In genomic region chr6:33599413-33599911, GRCh38 we compare ENCODE assay signal across 12 cellular contexts. TPM values are rescaled to one million over a fixed set of nuclear protein-coding genes. Genes with fewer than 3 reads are reported as not detected.
A peak's percentile ranks its signal among the peaks of the same experiment; 100 is the strongest.
DNase-seq lines count a peak whose midpoint lies in the region; ATAC-seq, FAIRE-seq and TF ChIP-seq lines count a peak whose summit lies in the region.
"Had no signal": no experiment of that assay in that cellular context is flagged by ENCODE, and none has a peak within 500 bp of the region (broad histone marks: within the 10 kb centered on the region; RNA-seq: fewer than 3 reads in every experiment).

No MANE protein-coding gene starts in this region.

- peaks cover 0 to 42% (median 27%) of the 10 kb centered on the region in 7 donors for H3K4me1 Mint-ChIP-seq in naive thymus-derived CD4-positive, alpha-beta T cell

- FAIRE-seq in bronchial epithelial cell (lab: Jason Lieb, UNC) = no peak

- H3K36me3 Mint-ChIP-seq in naive thymus-derived CD4-positive, alpha-beta T cell = peaks cover 0 to 2% (median 0%) of the 10 kb centered on the region in 5 donors
- H3K36me3 Mint-ChIP-seq: CD8-positive, alpha-beta T cell had no signal

- DNase-seq in Caki2 (ENCODE audit: low read depth) (peak; percentile 94), NCI-H2029 (lab: John Stamatoyannopoulos, UW) (peak; percentile 71), bronchial epithelial cell (ENCODE audit: low read depth) (peak; percentile 71), NCI-H128 (lab: John Stamatoyannopoulos, UW; ENCODE audit: unreplicated experiment) (no peak), inferior parietal cortex (ENCODE audit: extremely low spot score) (no peak)
- DNase-seq in naive thymus-derived CD4-positive, alpha-beta T cell = no peak
- DNase-seq in stimulated activated CD4-positive, alpha-beta T cell treated with anti-CD3 and anti-CD28 coated beads, Interleukin-4, amount 100 ng/mL, for 1 hour = no peak
- DNase-seq: anterior cingulate cortex; CD8-positive, alpha-beta T cell; NCI-H1105 had no signal

- intact Hi-C loops in naive thymus-derived CD4-positive, alpha-beta T cell (cut with micrococcal nuclease) = no loop called here

- TF ChIP-seq CTCF in bronchial epithelial cell (IDR thresholded peaks at IDR 0.05; ENCODE audit: insufficient read depth, low read length, severe bottlenecking) = no peak

- peaks cover 0 to 12% of the 10 kb centered on the region in 2 donors for H3K4me1 ChIP-seq in naive thymus-derived CD4-positive, alpha-beta T cell (ENCODE audit: control insufficient read depth in 2 of 2, insufficient read depth in 2 of 2, low read length in 2 of 2)

- peaks cover 0 to 1% (median 0%) of the 10 kb centered on the region in 11 donors for H3K9me3 Mint-ChIP-seq in naive thymus-derived CD4-positive, alpha-beta T cell
- H3K9me3 Mint-ChIP-seq: CD8-positive, alpha-beta T cell; T-helper 2 cell treated with Interferon-gamma antibody and Interleukin-4, amounts not matched to agents 5 μg/mL and 100 μg/mL, for 36 hours had no signal

- POLR2A ChIA-PET in naive thymus-derived CD4-positive, alpha-beta T cell (lab: Charles Lee) = interaction anchor here (0.8 to 1.5 kb wide), 2 partner anchors 20 to 23 kb away, joined by 4 read pairs; partner anchors contain the start of gene BAK1

- H3K27me3 ChIP-seq in bronchial epithelial cell (ENCODE audit: control insufficient read depth, insufficient read depth, low read length) = no peaks in the 10 kb centered on the region
- no peaks in the 10 kb centered on the region for H3K27me3 ChIP-seq in naive thymus-derived CD4-positive, alpha-beta T cell (ENCODE audit: control insufficient read depth in 2 of 2, insufficient read depth in 2 of 2, low read length in 2 of 2)

- H3K4me3 Mint-ChIP-seq in naive thymus-derived CD4-positive, alpha-beta T cell = peak overlapping the region in 5 of 10 donors; percentile 23 to 54 (median 41)
- H3K4me3 Mint-ChIP-seq: CD8-positive, alpha-beta T cell; T-helper 2 cell treated with Interferon-gamma antibody and Interleukin-4, amounts not matched to agents 5 μg/mL and 100 μg/mL, for 36 hours had no signal

- peak overlapping the region in 7 of 9 donors; percentile 33 to 92 (median 83) for H3K27ac Mint-ChIP-seq in naive thymus-derived CD4-positive, alpha-beta T cell
- H3K27ac Mint-ChIP-seq: CD8-positive, alpha-beta T cell; T-helper 2 cell treated with Interferon-gamma antibody and Interleukin-4, amounts not matched to agents 5 μg/mL and 100 μg/mL, for 36 hours had no signal

- no peak for ATAC-seq in naive thymus-derived CD4-positive, alpha-beta T cell
- no peak for ATAC-seq in HG03095 (IDR thresholded peaks at IDR 0.05; ENCODE audit: unreplicated experiment)
- ATAC-seq: CD8-positive, alpha-beta T cell had no signal

- peaks cover 0 to 23% (median 0%) of the 10 kb centered on the region in 5 donors for H3K27me3 Mint-ChIP-seq in naive thymus-derived CD4-positive, alpha-beta T cell

- peak overlapping the region; percentile 27 for H3K27ac ChIP-seq in naive thymus-derived CD4-positive, alpha-beta T cell (ENCODE audit: low read depth, low read length)

- CTCF ChIA-PET in naive thymus-derived CD4-positive, alpha-beta T cell (lab: Charles Lee) = interaction anchor here (0.6 to 1.1 kb wide), 3 partner anchors 9 to 555 kb away, joined by 4 to 6 read pairs (median 4); no protein-coding TSS in a partner anchor

- no peak overlapping the region for H3K4me3 ChIP-seq in bronchial epithelial cell (ENCODE audit: low read depth, low read length)
- H3K4me3 ChIP-seq in naive thymus-derived CD4-positive, alpha-beta T cell (ENCODE audit: low read length) = no peak overlapping the region

- no peaks in the 10 kb centered on the region for H3K36me3 ChIP-seq in bronchial epithelial cell (ENCODE audit: control insufficient read depth, insufficient read depth, low read length)
- no peaks in the 10 kb centered on the region for H3K36me3 ChIP-seq in naive thymus-derived CD4-positive, alpha-beta T cell (ENCODE audit: control insufficient read depth in 2 of 3, insufficient read depth in 3 of 3, low read length in 3 of 3)

- in situ Hi-C loops in Caki2 (cut with HindIII; ENCODE audit: low pct_unique_long_range_greater_than_20kb, low sequenced_read_pairs) = no loop called here

- H3K9me3 ChIP-seq in naive thymus-derived CD4-positive, alpha-beta T cell (ENCODE audit: control insufficient read depth in 2 of 3, low read length in 3 of 3) = no peaks in the 10 kb centered on the region

RNA-seq across cellular contexts. Expression of gene BAK1, which starts 19.4 kb away (rescaled TPM):
- 101 and 103 TPM in 2 replicates for total RNA-seq in Caki2 (2014; rRNA removed; shearing (Covaris generic); ENCODE audit: low replicate concordance)
- 25.5 and 47.5 TPM in 2 replicates for total RNA-seq in bronchial epithelial cell
- 10 to 100 TPM; 16.9 to 78.8 (median 22.0) TPM for total RNA-seq in naive thymus-derived CD4-positive, alpha-beta T cell
- 10 to 100 TPM in 1 of 2 donors, 1 to 10 TPM in 1; 9.6 to 21.7 TPM for polyA plus RNA-seq in naive thymus-derived CD4-positive, alpha-beta T cell

RNA-seq across cellular contexts. Expression of gene ITPR3, which starts 21.7 kb away (rescaled TPM):
- total RNA-seq in Caki2 (2014; rRNA removed; shearing (Covaris generic); ENCODE audit: low replicate concordance) = 59.3 and 60.1 TPM in 2 replicates
- 66.6 and 95.6 TPM in 2 replicates for total RNA-seq in bronchial epithelial cell
- total RNA-seq in naive thymus-derived CD4-positive, alpha-beta T cell = 10 to 100 TPM; 35.6 to 65.7 (median 47.7) TPM
- 1 to 10 TPM; 1.7 to 7.3 TPM for polyA plus RNA-seq in naive thymus-derived CD4-positive, alpha-beta T cell

Comparison
In these comparisons a context has a peak if more than half of its experiments do, and no peak if none do; other contexts are left out.
1. DNase-seq: peak in Caki2 (single experiment), NCI-H2029 (single experiment) and bronchial epithelial cell (single experiment); none in naive thymus-derived CD4-positive, alpha-beta T cell (0 of 9), NCI-H128 (single experiment), stimulated activated CD4-positive, alpha-beta T cell treated with anti-CD3 and anti-CD28 coated beads, Interleukin-4, amount 100 ng/mL, for 1 hour (single experiment) and inferior parietal cortex (single experiment).